ENCODE assay signal across 11 cellular contexts in the genomic region with DNA sequence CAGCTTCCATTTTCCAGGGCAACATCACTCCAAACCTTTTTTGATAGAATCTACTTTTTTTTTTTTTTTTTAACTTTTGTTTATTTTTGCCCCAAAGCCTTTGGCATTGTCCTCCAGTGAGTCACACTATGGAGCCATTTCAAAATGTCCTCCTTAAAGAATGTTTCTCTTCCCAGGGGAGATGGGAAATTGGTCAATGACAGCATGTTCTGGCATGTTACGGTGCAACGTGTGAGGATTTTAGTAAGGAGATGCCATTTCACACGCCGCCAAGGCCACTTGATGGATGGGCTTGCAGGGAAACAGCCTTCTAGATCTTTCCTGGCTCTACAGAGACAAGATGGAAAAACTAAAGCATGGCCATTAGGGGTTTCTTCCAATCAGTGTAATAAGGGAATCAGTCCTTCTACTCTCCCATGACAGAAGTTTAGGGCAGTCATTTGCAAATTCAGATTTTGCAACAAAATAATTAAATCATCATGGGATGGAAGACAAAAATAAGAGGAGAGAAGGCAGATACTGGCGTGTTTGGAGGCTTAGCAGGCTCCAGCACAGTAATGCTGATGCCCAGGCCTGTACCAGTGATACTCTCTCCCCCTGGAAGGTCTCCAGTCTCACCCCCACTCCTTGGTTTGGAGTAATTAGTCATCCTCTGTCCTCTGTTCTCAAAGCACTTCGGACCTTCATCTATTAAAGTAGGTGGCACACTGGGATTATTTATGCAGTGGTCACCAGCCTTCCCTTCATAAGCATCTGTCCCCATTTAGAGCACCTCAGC. TPM values are rescaled to one million over a fixed set of nuclear protein-coding genes. Genes with fewer than 3 reads are reported as not detected.
DNase-seq lines count a peak whose midpoint lies in the region; ATAC-seq and TF ChIP-seq lines count a peak whose summit lies in the region.
"Had no signal": no experiment of that assay in that cellular context is flagged by ENCODE, and none has a peak within 500 bp of the region (broad histone marks: within the 10 kb centered on the region; RNA-seq: fewer than 3 reads in every experiment).

No MANE protein-coding gene starts in this region.

- POLR2A ChIA-PET in HEK293 (lab: Yijun Ruan, JAX) = no interaction called here

- H2AK5ac ChIP-seq in H9 (ENCODE audit: insufficient read length, low read length) = no peak overlapping the region

- no peak overlapping the region for H2BK5ac ChIP-seq in H9 (ENCODE audit: insufficient read length, low read length)

- no peak overlapping the region for H3K4ac ChIP-seq in H9 (ENCODE audit: low read depth, low read length)

- H3K4me2 ChIP-seq in smooth muscle cell (peak overlapping the region; percentile 22), H9 (ENCODE audit: insufficient read depth, insufficient read length, low read length) (no peak overlapping the region)

- no peaks in the 10 kb centered on the region for H3K79me1 ChIP-seq in H9 (ENCODE audit: insufficient read depth, low read depth, low read length, poor library complexity, severe bottlenecking)

- DNase-seq in body of pancreas (peak in 3 of 4 donors; percentile 19 to 36 (median 27)), left ventricle myocardium superior (peak; percentile 43), smooth muscle cell (lab: John Stamatoyannopoulos, UW; ENCODE audit: unreplicated experiment) (no peak), middle frontal gyrus (ENCODE audit: extremely low spot score, low spot score) (no peak), H9 (no peak)
- no peak for DNase-seq in activated CD4-positive, CD25-positive, alpha-beta regulatory T cell (lab: John Stamatoyannopoulos, UW)
- DNase-seq: activated T-cell treated with anti-CD3 and anti-CD28 coated beads, Interleukin-2, amount 50 U/mL, for 48 hours; dermis blood vessel endothelial cell had no signal

- TF ChIP-seq POLR2A in body of pancreas (IDR thresholded peaks at IDR 0.05) = no peak

- H3T11ph ChIP-seq in H9 (ENCODE audit: low read length) = no peak overlapping the region

- no peak for TF ChIP-seq CTCF in HEK293 (tag by site-specific recombination; IDR thresholded peaks at IDR 0.05)
- TF ChIP-seq CTCF in body of pancreas (IDR thresholded peaks at IDR 0.05) = no peak
- TF ChIP-seq CTCF in smooth muscle cell (IDR thresholded peaks at IDR 0.05; ENCODE audit: borderline replicate concordance, insufficient read depth, poor library complexity, severe bottlenecking) = no peak
- TF ChIP-seq CTCF in H9 (conservative IDR thresholded peaks at IDR 0.05) = no peak

- peaks cover 18% of the 10 kb centered on the region for H3F3A ChIP-seq in smooth muscle cell (ENCODE audit: low read depth)

- intact Hi-C loops in body of pancreas (cut with DNase I) = no loop called here
- intact Hi-C loops in left ventricle myocardium superior (cut with micrococcal nuclease) = no loop called here

- H2BK15ac ChIP-seq in H9 (ENCODE audit: low read depth, low read length) = no peak overlapping the region

- H2BK120ac ChIP-seq in H9 (ENCODE audit: low read depth, low read length, poor library complexity, severe bottlenecking) = no peak overlapping the region

- peaks cover 4% of the 10 kb centered on the region; the same call in 1 of the 2 replicates for H3K27me3 Mint-ChIP-seq in H9 (ENCODE audit: low read depth)

- H3K23ac ChIP-seq in H9 (ENCODE audit: insufficient read length, low read depth, low read length) = no peak overlapping the region

- H3K4me1 Mint-ChIP-seq in H9 = peaks cover 39 to 40% of the 10 kb centered on the region in 2 experiments

- H4K5ac ChIP-seq in H9 (ENCODE audit: insufficient read length, low read depth, low read length) = no peak overlapping the region

- 75 to 76% methylated on average over 6 of the region's 6 CpGs for WGBS in body of pancreas, 2 donors
- WGBS in smooth muscle cell (ENCODE audit: low lambda C conversion rate) = 49% methylated on average over 6 of the region's 6 CpGs
- no CpG with 5 or more reads among the region's 6 CpGs for WGBS in H9 (ENCODE audit: extremely low coverage, insufficient read length, low lambda C conversion rate)

- no peaks in the 10 kb centered on the region for H3K27me3 ChIP-seq in body of pancreas
- H3K27me3 ChIP-seq in smooth muscle cell (ENCODE audit: low read depth) = no peaks in the 10 kb centered on the region
- no peaks in the 10 kb centered on the region for H3K27me3 ChIP-seq in H9 (ENCODE audit: insufficient read depth, low read length)
- H3K27me3 ChIP-seq: ovary had no signal

- H3K18ac ChIP-seq in H9 (ENCODE audit: insufficient read length, low read depth, low read length) = no peak overlapping the region

- H2BK20ac ChIP-seq in H9 (ENCODE audit: low read depth, low read length, poor library complexity, severe bottlenecking) = no peak overlapping the region

- no peaks in the 10 kb centered on the region; the same call in 1 of the 2 replicates for H3K4me1 ChIP-seq in HEK293 (ENCODE audit: control insufficient read depth, insufficient read depth, low read length)
- H3K4me1 ChIP-seq in body of pancreas = no peaks in the 10 kb centered on the region
- peaks cover 28% of the 10 kb centered on the region for H3K4me1 ChIP-seq in smooth muscle cell (ENCODE audit: low read depth)
- H3K4me1 ChIP-seq in H9 (ENCODE audit: insufficient read depth, low read length) = peaks cover 3% of the 10 kb centered on the region; the same call in 1 of the 2 replicates

- H2AFZ ChIP-seq in smooth muscle cell (ENCODE audit: low read depth) (no peak overlapping the region), H9 (ENCODE audit: low read length) (no peak overlapping the region)

- H4K20me1 ChIP-seq in smooth muscle cell (ENCODE audit: low read depth) (no peaks in the 10 kb centered on the region), H9 (ENCODE audit: control insufficient read depth, insufficient read depth, insufficient read length) (no peaks in the 10 kb centered on the region)

- H4K8ac ChIP-seq in H9 (replicated peaks; ENCODE audit: insufficient read length, low read depth, low read length) = no peak overlapping the region

- H3K36me3 ChIP-seq in HEK293 (ENCODE audit: control insufficient read depth in 2 of 2, insufficient read depth in 1 of 2, low read length in 2 of 2) (no peaks in the 10 kb centered on the region), body of pancreas (replicated peaks in 1 of 2; ENCODE audit: insufficient read depth in 1 of 2, low read depth in 2 of 2) (no peaks in the 10 kb centered on the region), smooth muscle cell (ENCODE audit: low read depth) (no peaks in the 10 kb centered on the region)
- H3K36me3 ChIP-seq: ovary had no signal

- no peak overlapping the region for H3K14ac ChIP-seq in H9 (ENCODE audit: insufficient read depth, low read length)

- H3K9me3 Mint-ChIP-seq in H9 = no peaks in the 10 kb centered on the region

- H3K9me3 ChIP-seq in HEK293 (ENCODE audit: control insufficient read depth, insufficient read depth, low read depth, low read length) (no peaks in the 10 kb centered on the region), body of pancreas (no peaks in the 10 kb centered on the region), smooth muscle cell (replicated peaks; ENCODE audit: low read depth) (no peaks in the 10 kb centered on the region), H9 (ENCODE audit: control insufficient read depth, low read depth, low read length) (no peaks in the 10 kb centered on the region)
- H3K9me3 ChIP-seq: ovary had no signal

- H4K91ac ChIP-seq in H9 (ENCODE audit: insufficient read length, low read depth, low read length) = no peak overlapping the region

- no peaks in the 10 kb centered on the region for H3K79me2 ChIP-seq in smooth muscle cell (ENCODE audit: low read depth)
- no peaks in the 10 kb centered on the region for H3K79me2 ChIP-seq in H9 (ENCODE audit: insufficient read depth, low read length)

- peak; percentile 49 for ATAC-seq in body of pancreas
- peak; percentile 21 for ATAC-seq in left ventricle myocardium superior
- no peak for ATAC-seq in HG02571 (IDR thresholded peaks at IDR 0.05; ENCODE audit: unreplicated experiment)

- H3K9ac ChIP-seq in smooth muscle cell (ENCODE audit: low read depth) = no peak overlapping the region
- H3K9ac ChIP-seq in H9 (ENCODE audit: extremely low read depth, insufficient read length, low read length) = no peak overlapping the region

- H3K4me3 ChIP-seq in HEK293 (ENCODE audit: low read depth, low read length) = no peak overlapping the region
- no peak overlapping the region for H3K4me3 ChIP-seq in body of pancreas
- H3K4me3 ChIP-seq in smooth muscle cell = no peak overlapping the region
- H3K4me3 ChIP-seq: ovary had no signal

- CTCF ChIA-PET in HEK293 (lab: Yijun Ruan, JAX) = interaction anchor here (0.7 kb wide), 1 partner anchor 1186 kb away, joined by 3 read pairs; no protein-coding TSS in a partner anchor

- H3K27ac ChIP-seq in HEK293 (ENCODE audit: extremely low read depth, low read depth, low read length) (no peak overlapping the region), body of pancreas (no peak overlapping the region), smooth muscle cell (ENCODE audit: low read depth) (peak overlapping the region; percentile 25), H9 (ENCODE audit: insufficient read length, low read depth, low read length) (no peak overlapping the region)
- H3K27ac ChIP-seq: ovary had no signal

- H3K36me3 Mint-ChIP-seq in H9 (ENCODE audit: insufficient read depth in 1 of 3, low read depth in 3 of 3) = no peaks in the 10 kb centered on the region

- no peak overlapping the region for H2BK12ac ChIP-seq in H9 (ENCODE audit: insufficient read length, low read depth, low read length)

- H3K23me2 ChIP-seq in H9 (ENCODE audit: insufficient read length, low read depth, low read length, poor library complexity, severe bottlenecking) = no peaks in the 10 kb centered on the region

- H3K56ac ChIP-seq in H9 (ENCODE audit: insufficient read length, low read depth, low read length) = no peak overlapping the region

- no peak overlapping the region for H3K4me3 Mint-ChIP-seq in H9

- no peak overlapping the region for H3K27ac Mint-ChIP-seq in H9

TF ChIP-seq in HEK293, 187 proteins besides CTCF, POLR2A, EP300 and RAD21:
- no peak for TF ChIP-seq ELK4 (IDR thresholded peaks at IDR 0.05; ENCODE audit: borderline replicate concordance, low read depth, low read length)
- TF ChIP-seq ZNF600 (tag by site-specific recombination; IDR thresholded peaks at IDR 0.05) = peak; percentile 50; the same call in 1 of the 2 replicates

RNA-seq across cellular contexts. Expression of gene TRIL, which starts 30.9 kb away (rescaled TPM):
- 1 to 10 TPM; 1.3 to 1.6 TPM for total RNA-seq in body of pancreas
- total RNA-seq in left ventricle myocardium superior = 2.4 TPM
- 8.9 and 11.1 TPM in 2 replicates for total RNA-seq in smooth muscle cell
- polyA plus RNA-seq in smooth muscle cell = 4.7 and 11.0 TPM in 2 replicates
- 3.1 and 3.3 TPM in 2 replicates for total RNA-seq in H9 (2021)

Comparison
In these comparisons a context has a peak if more than half of its experiments do, and no peak if none do; other contexts are left out.
1. DNase-seq: peak in body of pancreas (3 of 4) and left ventricle myocardium superior (single experiment); none in smooth muscle cell (single experiment), middle frontal gyrus (single experiment), H9 (single experiment) and activated CD4-positive, CD25-positive, alpha-beta regulatory T cell (0 of 4).